Comparison of ENCODE assay signal across 21 cellular contexts in the genomic region with DNA sequence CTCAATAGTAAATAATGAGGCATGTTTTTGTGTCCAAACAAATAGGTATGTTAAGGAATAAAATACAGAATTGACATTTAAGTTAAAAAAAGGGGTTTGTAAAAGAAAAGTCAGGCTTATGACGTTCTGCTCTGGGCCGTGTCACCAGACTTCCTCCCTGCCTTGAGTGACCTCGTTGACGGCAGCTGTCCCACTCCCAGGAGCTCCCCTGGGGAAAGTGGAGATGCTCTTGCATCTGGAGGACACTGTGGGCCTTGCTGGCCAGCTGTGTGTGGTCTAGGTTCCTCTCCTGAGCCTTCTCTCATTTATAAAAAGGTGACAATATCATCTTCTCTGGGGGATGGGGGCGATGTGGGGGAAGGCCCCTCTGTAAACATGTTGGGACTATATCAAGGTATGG.
"Had no signal": no experiment of that assay in that cellular context is flagged by ENCODE, and none has a peak within 500 bp of the region (broad histone marks: within the 10 kb centered on the region; RNA-seq: fewer than 3 reads in every experiment).

No MANE protein-coding gene starts in this region.

- H3K4me3 ChIP-seq: dorsolateral prefrontal cortex, hepatocyte, prostate gland, right lobe of liver, spleen, testis, tibial nerve, upper lobe of right lung had no signal

- DNase-seq: cortex of kidney; dorsolateral prefrontal cortex; effector CD8-positive, alpha-beta T cell; foreskin melanocyte; head of caudate nucleus; kidney glomerular epithelial cell; mammary epithelial cell; naive thymus-derived CD8-positive, alpha-beta T cell; right lobe of liver; spleen; stimulated activated CD4-positive, alpha-beta T cell treated with anti-CD3 and anti-CD28 coated beads, Interleukin-15, amount 100 ng/mL, for 24 hours; stimulated activated CD4-positive, alpha-beta T cell treated with anti-CD3 and anti-CD28 coated beads, Interleukin-1b, Interleukin-23, amount 100 ng/mL, for 48 hours; stimulated activated CD4-positive, alpha-beta T cell treated with anti-CD3 and anti-CD28 coated beads, Interleukin-4, amount 100 ng/mL, for 24 hours; stimulated activated naive B cell treated with anti-CD40 and anti-IgM and Interleukin-4, amounts not matched to agents 10 μg/mL and 1 μg/mL and 100 μg/mL, for 72 hours; testis; upper lobe of right lung had no signal

- H3K9ac ChIP-seq: parathyroid adenoma had no signal

- H3K4me3 Mint-ChIP-seq: naive thymus-derived CD8-positive, alpha-beta T cell; stimulated activated naive B cell treated with anti-CD40 and anti-IgM and Interleukin-4, amounts not matched to agents 10 μg/mL and 1 μg/mL and 100 μg/mL, for 72 hours; stimulated activated naive CD8-positive, alpha-beta T cell treated with anti-CD3 and anti-CD28 coated beads, Interleukin-15, amount 100 ng/mL, for 72 hours had no signal

- H3K27ac ChIP-seq: dorsolateral prefrontal cortex, hepatocyte, parathyroid adenoma, prostate gland, right lobe of liver, spleen, testis, tibial nerve, upper lobe of right lung had no signal

- H3K36me3 ChIP-seq: prostate gland, right lobe of liver, spleen, tibial nerve, upper lobe of right lung had no signal

- H3K4me1 ChIP-seq: prostate gland, right lobe of liver, testis, upper lobe of right lung had no signal

- H3K36me3 Mint-ChIP-seq: naive thymus-derived CD8-positive, alpha-beta T cell; stimulated activated naive B cell treated with anti-CD40 and anti-IgM and Interleukin-4, amounts not matched to agents 10 μg/mL and 1 μg/mL and 100 μg/mL, for 72 hours had no signal

- H3K9me3 Mint-ChIP-seq: naive thymus-derived CD8-positive, alpha-beta T cell; stimulated activated naive B cell treated with anti-CD40 and anti-IgM and Interleukin-4, amounts not matched to agents 10 μg/mL and 1 μg/mL and 100 μg/mL, for 72 hours; stimulated activated naive CD8-positive, alpha-beta T cell treated with anti-CD3 and anti-CD28 coated beads, Interleukin-15, amount 100 ng/mL, for 72 hours had no signal

- H3K9me3 ChIP-seq: prostate gland, right lobe of liver, spleen, testis, tibial nerve, upper lobe of right lung had no signal

- H3K4me2 ChIP-seq: hepatocyte had no signal

- ATAC-seq: naive thymus-derived CD8-positive, alpha-beta T cell; right lobe of liver; stimulated activated naive B cell treated with anti-CD40 and anti-IgM and Interleukin-4, amounts not matched to agents 10 μg/mL and 1 μg/mL and 100 μg/mL, for 72 hours; stimulated activated naive CD8-positive, alpha-beta T cell treated with anti-CD3 and anti-CD28 coated beads, Interleukin-15, amount 100 ng/mL, for 72 hours; upper lobe of right lung had no signal

- H3K27ac Mint-ChIP-seq: stimulated activated naive B cell treated with anti-CD40 and anti-IgM and Interleukin-4, amounts not matched to agents 10 μg/mL and 1 μg/mL and 100 μg/mL, for 72 hours; stimulated activated naive CD8-positive, alpha-beta T cell treated with anti-CD3 and anti-CD28 coated beads, Interleukin-15, amount 100 ng/mL, for 72 hours had no signal

- H3K27me3 ChIP-seq: right lobe of liver, testis, tibial nerve, upper lobe of right lung had no signal
